ENCODE assay signal across 32 cellular contexts in the genomic region with DNA sequence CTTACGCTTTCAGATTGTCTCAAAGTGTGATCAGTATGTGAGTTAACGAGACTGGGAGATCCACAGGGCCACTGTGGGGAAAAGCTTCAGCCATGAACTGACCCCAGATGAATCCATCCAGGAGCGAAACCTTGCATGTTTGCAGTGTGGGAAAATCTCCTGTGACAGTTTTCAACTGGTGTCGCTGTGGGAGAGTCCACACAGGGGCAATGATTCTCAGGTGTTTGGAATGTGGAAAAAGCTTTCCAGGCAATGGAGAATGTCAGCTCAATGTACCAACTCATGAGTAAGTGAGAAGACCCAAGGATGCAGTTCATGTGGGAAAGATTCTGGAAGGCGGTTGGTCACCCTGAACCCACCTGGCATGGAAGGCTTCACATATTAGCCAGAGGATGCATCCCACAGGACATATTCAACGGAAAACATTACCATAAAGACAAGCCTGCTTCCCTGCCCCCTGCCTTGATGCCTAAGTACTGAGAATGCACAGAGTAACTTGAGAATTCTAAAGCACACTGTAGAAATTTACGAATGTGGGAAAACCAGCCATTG.
"Had no signal": no experiment of that assay in that cellular context is flagged by ENCODE, and none has a peak within 500 bp of the region (broad histone marks: within the 10 kb centered on the region; RNA-seq: fewer than 3 reads in every experiment).

No MANE protein-coding gene starts in this region.

- H3K4me1 ChIP-seq: ascending aorta, gastrocnemius medialis had no signal

- H3K27me3 ChIP-seq: ascending aorta, gastrocnemius medialis had no signal

- H3K36me3 ChIP-seq: gastrocnemius medialis had no signal

- H3K4me3 Mint-ChIP-seq: activated CD4-positive, alpha-beta memory T cell treated with anti-CD3 and anti-CD28 coated beads for 36 hours; activated CD4-positive, alpha-beta T cell treated with anti-CD3 and anti-CD28 coated beads for 36 hours; activated CD4-positive, alpha-beta T cell treated with anti-CD3 and anti-CD28 coated beads, Interleukin-2, amount 10 ng/mL, durations not matched to agents 24 days and 14 days; activated CD8-positive, alpha-beta memory T cell treated with anti-CD3 and anti-CD28 coated beads, Interleukin-2, amount 10 ng/mL, durations not matched to agents 7 days and 5 days; activated CD8-positive, alpha-beta T cell treated with anti-CD3 and anti-CD28 coated beads, Interleukin-2, amount 10 ng/mL, durations not matched to agents 7 days and 5 days; activated naive CD4-positive, alpha-beta T cell treated with anti-CD3 and anti-CD28 coated beads for 36 hours; activated naive CD4-positive, alpha-beta T cell treated with anti-CD3 and anti-CD28 coated beads, Interleukin-2, amount 50 U/mL, for 24 hours; activated naive CD8-positive, alpha-beta T cell treated with anti-CD3 and anti-CD28 coated beads for 36 hours; activated naive CD8-positive, alpha-beta T cell treated with anti-CD3 and anti-CD28 coated beads, Interleukin-2, amount 50 U/mL, for 24 hours; activated T-helper 1 cell treated with anti-CD3 and anti-CD28 coated beads, Interleukin-12 subunit alpha, Interleukin-12 subunit beta, Interleukin-2, Interleukin-4 antibody, amounts not matched to agents 30 ng/mL and 10 ng/mL and 1 ng/mL, durations not matched to agents 14 hours and 24 hours and 36 hours; brain; effector memory CD8-positive, alpha-beta T cell; T-helper 17 cell; T-helper 2 cell treated with Interferon-gamma antibody and Interleukin-4, amounts not matched to agents 5 μg/mL and 100 μg/mL, for 36 hours had no signal

- H3K27me3 Mint-ChIP-seq: activated CD4-positive, alpha-beta memory T cell treated with anti-CD3 and anti-CD28 coated beads for 36 hours; activated CD4-positive, alpha-beta T cell treated with anti-CD3 and anti-CD28 coated beads for 36 hours; activated CD4-positive, alpha-beta T cell treated with anti-CD3 and anti-CD28 coated beads, Interleukin-2, amount 10 ng/mL, durations not matched to agents 24 days and 14 days; activated CD8-positive, alpha-beta memory T cell treated with anti-CD3 and anti-CD28 coated beads, Interleukin-2, amount 10 ng/mL, durations not matched to agents 7 days and 5 days; activated naive CD4-positive, alpha-beta T cell treated with anti-CD3 and anti-CD28 coated beads, Interleukin-2, amount 50 U/mL, for 24 hours; activated naive CD8-positive, alpha-beta T cell treated with anti-CD3 and anti-CD28 coated beads for 36 hours; activated naive CD8-positive, alpha-beta T cell treated with anti-CD3 and anti-CD28 coated beads, Interleukin-2, amount 50 U/mL, for 24 hours; brain; effector memory CD8-positive, alpha-beta T cell; T-helper 17 cell had no signal

- H3K27ac Mint-ChIP-seq: activated CD4-positive, alpha-beta memory T cell treated with anti-CD3 and anti-CD28 coated beads for 36 hours; activated CD4-positive, alpha-beta T cell treated with anti-CD3 and anti-CD28 coated beads for 36 hours; activated CD4-positive, alpha-beta T cell treated with anti-CD3 and anti-CD28 coated beads, Interleukin-2, amount 10 ng/mL, durations not matched to agents 24 days and 14 days; activated CD8-positive, alpha-beta memory T cell treated with anti-CD3 and anti-CD28 coated beads, Interleukin-2, amount 10 ng/mL, durations not matched to agents 7 days and 5 days; activated CD8-positive, alpha-beta T cell treated with anti-CD3 and anti-CD28 coated beads, Interleukin-2, amount 10 ng/mL, durations not matched to agents 7 days and 5 days; activated naive CD4-positive, alpha-beta T cell treated with anti-CD3 and anti-CD28 coated beads for 36 hours; activated naive CD4-positive, alpha-beta T cell treated with anti-CD3 and anti-CD28 coated beads, Interleukin-2, amount 50 U/mL, for 24 hours; activated naive CD8-positive, alpha-beta T cell treated with anti-CD3 and anti-CD28 coated beads for 36 hours; activated naive CD8-positive, alpha-beta T cell treated with anti-CD3 and anti-CD28 coated beads, Interleukin-2, amount 50 U/mL, for 24 hours; activated T-helper 1 cell treated with anti-CD3 and anti-CD28 coated beads, Interleukin-12 subunit alpha, Interleukin-12 subunit beta, Interleukin-2, Interleukin-4 antibody, amounts not matched to agents 30 ng/mL and 10 ng/mL and 1 ng/mL, durations not matched to agents 14 hours and 24 hours and 36 hours; activated T-helper 2 cell treated with anti-CD3 and anti-CD28 coated beads, Interferon-gamma antibody, Interleukin-2, Interleukin-4, amounts not matched to agents 10 μg/mL and 5 μg/mL and 100 μg/mL, durations not matched to agents 14 hours and 24 hours and 36 hours; T-helper 17 cell; T-helper 2 cell treated with Interferon-gamma antibody and Interleukin-4, amounts not matched to agents 5 μg/mL and 100 μg/mL, for 36 hours had no signal

- H3K4me1 Mint-ChIP-seq: activated CD4-positive, alpha-beta T cell treated with anti-CD3 and anti-CD28 coated beads for 36 hours; activated CD4-positive, alpha-beta T cell treated with anti-CD3 and anti-CD28 coated beads, Interleukin-2, amount 10 ng/mL, durations not matched to agents 24 days and 14 days; activated CD8-positive, alpha-beta memory T cell treated with anti-CD3 and anti-CD28 coated beads, Interleukin-2, amount 10 ng/mL, durations not matched to agents 7 days and 5 days; activated naive CD4-positive, alpha-beta T cell treated with anti-CD3 and anti-CD28 coated beads, Interleukin-2, amount 50 U/mL, for 24 hours; activated naive CD8-positive, alpha-beta T cell treated with anti-CD3 and anti-CD28 coated beads for 36 hours; activated naive CD8-positive, alpha-beta T cell treated with anti-CD3 and anti-CD28 coated beads, Interleukin-2, amount 50 U/mL, for 24 hours; T-helper 17 cell had no signal

- DNase-seq: activated CD4-positive, alpha-beta memory T cell treated with anti-CD3 and anti-CD28 coated beads for 36 hours; activated CD4-positive, alpha-beta T cell treated with anti-CD3 and anti-CD28 coated beads for 36 hours; activated CD4-positive, alpha-beta T cell treated with anti-CD3 and anti-CD28 coated beads, Interleukin-2, amount 10 ng/mL, durations not matched to agents 24 days and 14 days; activated CD4-positive, CD25-positive, alpha-beta regulatory T cell; activated CD4-positive, CD25-positive, alpha-beta regulatory T cell treated with anti-CD3 and anti-CD28 coated beads, Interleukin-2, amount 50 U/mL, for 72 hours; activated CD8-positive, alpha-beta memory T cell treated with anti-CD3 and anti-CD28 coated beads, Interleukin-2, amount 10 ng/mL, durations not matched to agents 7 days and 5 days; activated CD8-positive, alpha-beta memory T cell treated with anti-CD3 and anti-CD28 coated beads, Interleukin-2, amount 50 U/mL, for 4 hours; activated CD8-positive, alpha-beta T cell treated with anti-CD3 and anti-CD28 coated beads, Interleukin-2, amount 10 ng/mL, durations not matched to agents 7 days and 5 days; activated effector memory CD4-positive, alpha-beta T cell treated with anti-CD3 and anti-CD28 coated beads, Interleukin-2, amount 50 U/mL, for 16 hours; activated naive CD4-positive, alpha-beta T cell treated with anti-CD3 and anti-CD28 coated beads for 36 hours; activated naive CD8-positive, alpha-beta T cell treated with anti-CD3 and anti-CD28 coated beads for 36 hours; activated naive CD8-positive, alpha-beta T cell treated with anti-CD3 and anti-CD28 coated beads, Interleukin-2, amount 50 U/mL, for 24 hours; activated T-cell treated with anti-CD3 and anti-CD28 coated beads, Interleukin-2, amount 50 U/mL, for 1 hour; activated T-cell treated with anti-CD3 and anti-CD28 coated beads, Interleukin-2, amount 50 U/mL, for 48 hours; caudate nucleus; cortex of kidney; dermis blood vessel endothelial cell; effector CD4-positive, alpha-beta T cell; effector memory CD8-positive, alpha-beta T cell; foreskin keratinocyte; gastrocnemius medialis; glutamatergic neuron; T-helper 1 cell; T-helper 17 cell; T1000 had no signal

- H3K4me3 ChIP-seq: ascending aorta, gastrocnemius medialis had no signal

- H3K27ac ChIP-seq: ascending aorta, epithelial cell of prostate, foreskin keratinocyte, gastrocnemius medialis had no signal

- H3K9me3 ChIP-seq: gastrocnemius medialis had no signal
